Comparison of ENCODE assay signal across 9 cellular contexts in the genomic region with DNA sequence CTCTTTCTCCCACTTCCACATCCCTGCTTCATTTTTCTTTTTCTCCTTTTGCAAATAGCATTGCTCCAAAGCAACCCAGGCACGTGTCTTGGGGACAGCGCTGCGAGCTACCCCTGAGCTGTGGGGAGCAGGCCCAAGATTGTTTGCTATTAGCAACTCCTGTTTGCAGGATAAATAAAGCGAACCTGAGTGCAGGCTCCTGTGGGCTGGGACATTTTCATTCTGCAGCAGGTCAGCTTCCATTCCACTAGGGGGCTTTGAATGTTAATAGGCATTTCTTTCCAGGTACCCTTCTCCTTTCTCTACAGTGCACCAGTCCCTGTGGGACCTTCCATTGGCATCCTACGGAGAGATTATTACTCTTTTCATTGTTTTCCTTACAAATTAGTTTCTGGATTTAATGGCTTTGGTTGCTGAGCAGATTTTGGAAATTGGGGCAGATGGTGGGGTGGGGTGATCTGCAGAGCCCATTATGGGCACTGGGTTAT. TPM values are rescaled to one million over a fixed set of nuclear protein-coding genes. Genes with fewer than 3 reads are reported as not detected.
DNase-seq lines count a peak whose midpoint lies in the region; ATAC-seq, FAIRE-seq and TF ChIP-seq lines count a peak whose summit lies in the region.
"Had no signal": no experiment of that assay in that cellular context is flagged by ENCODE, and none has a peak within 500 bp of the region (broad histone marks: within the 10 kb centered on the region; RNA-seq: fewer than 3 reads in every experiment).

No MANE protein-coding gene starts in this region.

- H3K27ac ChIP-seq in liver (ENCODE audit: low read depth in 1 of 2, low read length in 2 of 2), result no peak overlapping the region
- H3K27ac ChIP-seq: thyroid gland had no signal

- H3K9me3 ChIP-seq in liver (ENCODE audit: control insufficient read depth in 4 of 4, low read length in 3 of 4), result no peaks in the 10 kb centered on the region
- H3K9me3 ChIP-seq: thyroid gland had no signal

- 19% methylated on average over 5 of the region's 5 CpGs for WGBS in liver

- H3K27me3 ChIP-seq in liver (ENCODE audit: control insufficient read depth in 4 of 4, insufficient read depth in 4 of 4, low read length in 3 of 4), result peaks cover 0 to 4% (median 0%) of the 10 kb centered on the region in 4 donors
- H3K27me3 ChIP-seq: thyroid gland had no signal

- TF ChIP-seq RAD21 in liver (IDR thresholded peaks at IDR 0.05), result peak; percentile 24 to 26

- DNase-seq in D721Med (ENCODE audit: insufficient read length, low spot score), result no peak
- DNase-seq in HT-29 (ENCODE audit: low spot score), result peak; percentile 32
- no peak for DNase-seq in activated effector memory CD4-positive, alpha-beta T cell treated with Interleukin-2 at 50 U/mL for 16 hours
- no peak for DNase-seq in activated gamma-delta T cell (lab: John Stamatoyannopoulos, UW)

- no peak for FAIRE-seq in D721Med (lab: Jason Lieb, UNC)

- no peaks in the 10 kb centered on the region for H3K4me1 ChIP-seq in liver (ENCODE audit: control insufficient read depth in 4 of 4, insufficient read depth in 4 of 4, low read length in 3 of 4)
- H3K4me1 ChIP-seq: thyroid gland had no signal

- no peak overlapping the region for H3K4me3 ChIP-seq in WI38 (ENCODE audit: low read depth, low read length)
- no peak overlapping the region for H3K4me3 ChIP-seq in liver (ENCODE audit: low read depth in 1 of 3, low read length in 3 of 3)
- H3K4me3 ChIP-seq: thyroid gland had no signal

- ATAC-seq in GM21447 (IDR thresholded peaks at IDR 0.05; ENCODE audit: unreplicated experiment) (no peak), GM19452 (IDR thresholded peaks at IDR 0.05; ENCODE audit: unreplicated experiment) (no peak)

- H3K9ac ChIP-seq in liver (ENCODE audit: low read depth in 1 of 2, low read length in 2 of 2), result no peak overlapping the region

- TF ChIP-seq CTCF in D721Med (IDR thresholded peaks at IDR 0.05; ENCODE audit: insufficient read depth, missing control alignments) (peak; percentile 63), WI38 (IDR thresholded peaks at IDR 0.05; ENCODE audit: low read depth, low read length) (peak; percentile 35; the same call in 1 of the 2 replicates), liver (IDR thresholded peaks at IDR 0.05; ENCODE audit: low read depth, low read length, missing input control) (peak; percentile 29)

- no peaks in the 10 kb centered on the region for H3K36me3 ChIP-seq in liver (ENCODE audit: control insufficient read depth in 4 of 4, insufficient read depth in 3 of 4, low read depth in 1 of 4, low read length in 3 of 4)
- H3K36me3 ChIP-seq: thyroid gland had no signal

TF ChIP-seq in liver, 16 proteins besides CTCF, POLR2A, EP300 and RAD21:
- no peak for TF ChIP-seq HNF4A (conservative IDR thresholded peaks at IDR 0.05)
- no peak for TF ChIP-seq EGR1 (IDR thresholded peaks at IDR 0.05; ENCODE audit: low read depth in 2 of 2)

RNA-seq across cellular contexts. Expression of gene OLFML3, which starts 54.0 kb away (rescaled TPM):
- total RNA-seq in HT-29 (2014; rRNA removed; shearing (Covaris generic)), result 0.03 TPM in 1 of 2 replicates, not detected in the other
- 10 to 100 TPM; 10.8 to 13.6 TPM for total RNA-seq in liver
- 10 to 100 TPM in 1 of 2 donors, 1 to 10 TPM in 1; 8.3 to 16.7 TPM for polyA plus RNA-seq in liver

Comparison
In these comparisons a context has a peak if more than half of its experiments do, and no peak if none do; other contexts are left out.
1. RNA of gene OLFML3, which starts 54.0 kb away (total RNA-seq): 10.8 to 13.6 TPM in liver; 0.03 TPM in HT-29; every median in the first group is over 10 times any median in the second.
2. Peak in every context shown above with its lines, with median percentiles within 50 percentile points of each other: CTCF ChIP-seq.